In the genomic region with DNA sequence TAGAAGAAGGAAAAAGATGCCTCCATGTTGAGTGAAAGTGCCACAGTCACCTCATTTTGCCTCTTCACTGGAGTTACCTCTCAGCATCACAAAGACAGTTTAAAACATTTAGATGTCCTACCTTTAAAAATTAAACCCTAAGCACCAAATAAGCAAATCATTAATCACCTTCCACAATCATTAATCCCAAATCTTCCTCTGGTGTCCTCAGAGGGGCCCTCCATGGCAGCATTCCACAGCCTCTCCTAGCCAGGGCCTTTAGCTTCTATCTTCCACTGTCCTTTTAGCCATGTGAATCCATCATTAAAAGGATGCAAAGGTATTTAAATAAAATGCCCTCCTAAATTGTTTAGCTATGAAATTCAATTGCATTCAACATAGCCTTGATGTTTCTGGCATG, we compare ENCODE assay signal across 33 cellular contexts.
"Had no signal": no experiment of that assay in that cellular context is flagged by ENCODE, and none has a peak within 500 bp of the region (broad histone marks: within the 10 kb centered on the region; RNA-seq: fewer than 3 reads in every experiment).

No MANE protein-coding gene starts in this region.

- H3K4me1 Mint-ChIP-seq: activated CD4-positive, alpha-beta memory T cell treated with anti-CD3 and anti-CD28 coated beads, Interleukin-2, amount 10 ng/mL, durations not matched to agents 7 days and 5 days; activated T-helper 17 cell treated with anti-CD3 and anti-CD28 coated beads, Interleukin-2, amount 50 U/mL, for 72 hours; stimulated activated effector memory CD8-positive, alpha-beta T cell treated with anti-CD3 and anti-CD28 coated beads, Interleukin-12 subunit alpha, Interleukin-12 subunit beta, amount 100 ng/mL, for 72 hours had no signal

- H3K36me3 Mint-ChIP-seq: naive thymus-derived CD4-positive, alpha-beta T cell; neural progenitor cell; stimulated activated effector memory CD8-positive, alpha-beta T cell treated with anti-CD3 and anti-CD28 coated beads, Interleukin-12 subunit alpha, Interleukin-12 subunit beta, amount 100 ng/mL, for 72 hours had no signal

- H3K27ac ChIP-seq: esophagus muscularis mucosa, foreskin keratinocyte, neural progenitor cell, right lobe of liver, skin epidermis, WERI-Rb-1 had no signal

- H3K27me3 ChIP-seq: esophagus muscularis mucosa, foreskin keratinocyte, hepatocyte, neural progenitor cell, right lobe of liver had no signal

- H3K27ac Mint-ChIP-seq: activated CD4-positive, alpha-beta memory T cell treated with anti-CD3 and anti-CD28 coated beads, Interleukin-2, amount 10 ng/mL, durations not matched to agents 7 days and 5 days; activated CD4-positive, alpha-beta T cell treated with anti-CD3 and anti-CD28 coated beads, Interleukin-2, amount 10 ng/mL, durations not matched to agents 7 days and 5 days; activated T-helper 17 cell treated with anti-CD3 and anti-CD28 coated beads, Interleukin-2, amount 50 U/mL, for 72 hours; naive thymus-derived CD4-positive, alpha-beta T cell; neural progenitor cell; stimulated activated effector memory CD8-positive, alpha-beta T cell treated with anti-CD3 and anti-CD28 coated beads, Interleukin-12 subunit alpha, Interleukin-12 subunit beta, amount 100 ng/mL, for 72 hours; stimulated activated naive CD8-positive, alpha-beta T cell treated with anti-CD3 and anti-CD28 coated beads, Interleukin-15, amount 100 ng/mL, for 72 hours; T-helper 1 cell treated with Interleukin-12 subunit alpha and Interleukin-12 subunit beta and Interleukin-4 antibody, amounts not matched to agents 30 μg/mL and 1 μg/mL, for 36 hours had no signal

- FAIRE-seq: astrocyte, endothelial cell of umbilical vein, TTC549 had no signal

- H3K9me3 Mint-ChIP-seq: activated CD4-positive, alpha-beta memory T cell treated with anti-CD3 and anti-CD28 coated beads, Interleukin-2, amount 10 ng/mL, durations not matched to agents 7 days and 5 days; activated CD4-positive, alpha-beta T cell treated with anti-CD3 and anti-CD28 coated beads, Interleukin-2, amount 10 ng/mL, durations not matched to agents 7 days and 5 days; activated T-cell treated with anti-CD3 and anti-CD28 coated beads, Interleukin-2, amount 50 U/mL, for 4 hours; activated T-helper 17 cell treated with anti-CD3 and anti-CD28 coated beads, Interleukin-2, amount 50 U/mL, for 72 hours; neural progenitor cell; stimulated activated effector memory CD8-positive, alpha-beta T cell treated with anti-CD3 and anti-CD28 coated beads, Interleukin-12 subunit alpha, Interleukin-12 subunit beta, amount 100 ng/mL, for 72 hours; stimulated activated naive CD8-positive, alpha-beta T cell treated with anti-CD3 and anti-CD28 coated beads, Interleukin-15, amount 100 ng/mL, for 72 hours; T-helper 1 cell treated with Interleukin-12 subunit alpha and Interleukin-12 subunit beta and Interleukin-4 antibody, amounts not matched to agents 30 μg/mL and 1 μg/mL, for 36 hours had no signal

- ATAC-seq: activated T-cell treated with anti-CD3 and anti-CD28 coated beads, Interleukin-2, amount 50 U/mL, for 4 hours; activated T-helper 17 cell treated with anti-CD3 and anti-CD28 coated beads, Interleukin-2, amount 50 U/mL, for 72 hours; foreskin keratinocyte; naive thymus-derived CD4-positive, alpha-beta T cell; stimulated activated effector memory CD8-positive, alpha-beta T cell treated with anti-CD3 and anti-CD28 coated beads, Interleukin-12 subunit alpha, Interleukin-12 subunit beta, amount 100 ng/mL, for 72 hours; stimulated activated naive CD8-positive, alpha-beta T cell treated with anti-CD3 and anti-CD28 coated beads, Interleukin-15, amount 100 ng/mL, for 72 hours had no signal

- H3K4me3 Mint-ChIP-seq: activated CD4-positive, alpha-beta memory T cell treated with anti-CD3 and anti-CD28 coated beads, Interleukin-2, amount 10 ng/mL, durations not matched to agents 7 days and 5 days; activated CD4-positive, alpha-beta T cell treated with anti-CD3 and anti-CD28 coated beads, Interleukin-2, amount 10 ng/mL, durations not matched to agents 7 days and 5 days; activated T-cell treated with anti-CD3 and anti-CD28 coated beads, Interleukin-2, amount 50 U/mL, for 4 hours; activated T-helper 17 cell treated with anti-CD3 and anti-CD28 coated beads, Interleukin-2, amount 50 U/mL, for 72 hours; naive thymus-derived CD4-positive, alpha-beta T cell; neural progenitor cell; stimulated activated effector memory CD8-positive, alpha-beta T cell treated with anti-CD3 and anti-CD28 coated beads, Interleukin-12 subunit alpha, Interleukin-12 subunit beta, amount 100 ng/mL, for 72 hours; stimulated activated naive CD8-positive, alpha-beta T cell treated with anti-CD3 and anti-CD28 coated beads, Interleukin-15, amount 100 ng/mL, for 72 hours; T-helper 1 cell treated with Interleukin-12 subunit alpha and Interleukin-12 subunit beta and Interleukin-4 antibody, amounts not matched to agents 30 μg/mL and 1 μg/mL, for 36 hours had no signal

- DNase-seq: activated CD4-positive, alpha-beta memory T cell treated with anti-CD3 and anti-CD28 coated beads, Interleukin-2, amount 10 ng/mL, durations not matched to agents 7 days and 5 days; activated CD4-positive, alpha-beta T cell treated with anti-CD3 and anti-CD28 coated beads for 1 hour; activated CD4-positive, alpha-beta T cell treated with anti-CD3 and anti-CD28 coated beads, Interleukin-2, amount 10 ng/mL, durations not matched to agents 7 days and 5 days; activated CD8-positive, alpha-beta memory T cell treated with anti-CD3 and anti-CD28 coated beads, Interleukin-2, amount 50 U/mL, for 48 hours; activated gamma-delta T cell treated with Interleukin-2 at 50 U/mL for 16 hours; activated naive CD4-positive, alpha-beta T cell treated with anti-CD3 and anti-CD28 coated beads, Interleukin-2, amount 50 U/mL, for 16 hours; activated T-cell treated with anti-CD3 and anti-CD28 coated beads, Interleukin-2, amount 50 U/mL, for 4 hours; amniotic stem cell; caudate nucleus; cortex of kidney; foreskin keratinocyte; islet precursor cell; left colon; midbrain; naive thymus-derived CD4-positive, alpha-beta T cell; posterior cingulate gyrus; right lobe of liver; stimulated activated CD4-positive, alpha-beta T cell treated with anti-CD3 and anti-CD28 coated beads, Interleukin-4, amount 100 ng/mL, for 24 hours; stimulated activated naive CD8-positive, alpha-beta T cell treated with anti-CD3 and anti-CD28 coated beads, Interleukin-15, amount 100 ng/mL, for 72 hours; substantia nigra; SW 1271; T-helper 9 cell; WERI-Rb-1 had no signal

- H3K4me3 ChIP-seq: esophagus muscularis mucosa, hepatocyte, neural progenitor cell, right lobe of liver, skin epidermis had no signal
